ENCODE assay signal across 16 cellular contexts in the genomic region with DNA sequence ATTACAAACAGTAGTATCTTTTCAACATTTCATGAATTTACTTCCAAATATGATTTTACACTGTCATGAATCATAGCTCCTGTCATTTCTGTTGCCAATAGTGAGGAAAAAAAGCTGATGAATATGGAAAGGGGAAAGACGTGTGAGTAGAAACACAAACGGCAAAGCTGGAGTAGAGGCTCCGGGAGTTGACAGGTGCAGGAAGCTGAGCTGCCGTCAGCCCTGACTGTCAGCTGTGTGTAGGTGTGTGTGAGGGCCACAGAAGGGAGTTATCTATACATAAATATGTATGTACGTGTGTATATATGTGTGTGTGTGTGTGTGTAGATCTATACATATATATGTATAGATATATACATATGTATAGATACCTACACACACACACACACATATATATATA.
DNase-seq lines count a peak whose midpoint lies in the region; ATAC-seq and TF ChIP-seq lines count a peak whose summit lies in the region.
"Had no signal": no experiment of that assay in that cellular context is flagged by ENCODE, and none has a peak within 500 bp of the region (broad histone marks: within the 10 kb centered on the region; RNA-seq: fewer than 3 reads in every experiment).

No MANE protein-coding gene starts in this region.

- H3K27ac ChIP-seq in lower lobe of right lung (no peak overlapping the region), coronary artery (no peak overlapping the region)
- H3K27ac ChIP-seq: BLaER1 treated with 17β-estradiol and CSF1 and Interleukin-3, amounts not matched to agents 10 nM and 100 nM; C4-2B had no signal

- no peaks in the 10 kb centered on the region for H3K9me3 ChIP-seq in lower lobe of right lung
- H3K9me3 ChIP-seq: Caco-2 had no signal

- no peak for ATAC-seq in lower lobe of right lung
- ATAC-seq: CD8-positive, alpha-beta T cell had no signal

- peak overlapping the region; percentile 6 for H3K27ac Mint-ChIP-seq in progenitor cell of endocrine pancreas
- H3K27ac Mint-ChIP-seq: B cell; CD4-positive, alpha-beta T cell; CD8-positive, alpha-beta T cell had no signal

- H3K36me3 Mint-ChIP-seq in progenitor cell of endocrine pancreas (ENCODE audit: insufficient read depth), result no peaks in the 10 kb centered on the region
- H3K36me3 Mint-ChIP-seq: CD8-positive, alpha-beta T cell had no signal

- no peaks in the 10 kb centered on the region for H3K27me3 ChIP-seq in lower lobe of right lung (ENCODE audit: low read depth)
- H3K27me3 ChIP-seq: BLaER1 treated with 17β-estradiol and CSF1 and Interleukin-3, amounts not matched to agents 10 nM and 100 nM had no signal

- no peak for TF ChIP-seq CTCF in progenitor cell of endocrine pancreas (IDR thresholded peaks at IDR 0.05; ENCODE audit: unreplicated experiment)
- TF ChIP-seq CTCF in lower lobe of right lung (IDR thresholded peaks at IDR 0.05), result no peak
- no peak for TF ChIP-seq CTCF in coronary artery (IDR thresholded peaks at IDR 0.05)

- no peaks in the 10 kb centered on the region for H3K4me1 Mint-ChIP-seq in progenitor cell of endocrine pancreas (ENCODE audit: low read depth)
- H3K4me1 Mint-ChIP-seq: B cell had no signal

- DNase-seq in head of caudate nucleus (peak in 27 of 42 donors; percentile 5 to 68 (median 28)), progenitor cell of endocrine pancreas (ENCODE audit: low spot score, unreplicated experiment) (no peak), HK-2 (ENCODE audit: unreplicated experiment) (no peak), lower lobe of right lung (no peak), coronary artery (ENCODE audit: low spot score) (no peak)
- DNase-seq: 8988T; ACHN; Caco-2; Calu3; CD4-positive, alpha-beta T cell; CD8-positive, alpha-beta T cell; DMS79 treated with DMSO at 0.1 percent for 48 hours; GF-D8 had no signal

- no peaks in the 10 kb centered on the region for H3K27me3 Mint-ChIP-seq in progenitor cell of endocrine pancreas
- H3K27me3 Mint-ChIP-seq: B cell; CD4-positive, alpha-beta T cell had no signal

- no peaks in the 10 kb centered on the region for H3K36me3 ChIP-seq in lower lobe of right lung
- H3K36me3 ChIP-seq: BLaER1 treated with 17β-estradiol and CSF1 and Interleukin-3, amounts not matched to agents 10 nM and 100 nM had no signal

- no peak overlapping the region for H3K4me3 ChIP-seq in lower lobe of right lung
- no peak overlapping the region for H3K4me3 ChIP-seq in coronary artery
- H3K4me3 ChIP-seq: BLaER1 treated with 17β-estradiol and CSF1 and Interleukin-3, amounts not matched to agents 10 nM and 100 nM had no signal

- no peaks in the 10 kb centered on the region for H3K4me1 ChIP-seq in lower lobe of right lung

- peaks cover 3% of the 10 kb centered on the region for H3K9me3 Mint-ChIP-seq in progenitor cell of endocrine pancreas (ENCODE audit: low read depth)
- H3K9me3 Mint-ChIP-seq: CD4-positive, alpha-beta T cell; CD8-positive, alpha-beta T cell had no signal

- intact Hi-C loops in head of caudate nucleus (cut with DNase I) (no loop called here), lower lobe of right lung (cut with DNase I) (no loop called here)

- H3K4me3 Mint-ChIP-seq in progenitor cell of endocrine pancreas (ENCODE audit: low read depth), result no peak overlapping the region
- H3K4me3 Mint-ChIP-seq: B cell; CD4-positive, alpha-beta T cell; CD8-positive, alpha-beta T cell had no signal

Comparison
In these comparisons a context has a peak if more than half of its experiments do, and no peak if none do; other contexts are left out.
1. DNase-seq: peak in head of caudate nucleus (27 of 42); none in progenitor cell of endocrine pancreas (single experiment), HK-2 (single experiment), lower lobe of right lung (single experiment) and coronary artery (single experiment).